ENCODE assay signal across 8 cellular contexts in genomic region chr22:37197451-37198289, GRCh38. TPM values are rescaled to one million over a fixed set of nuclear protein-coding genes. Genes with fewer than 3 reads are reported as not detected.
DNase-seq lines count a peak whose midpoint lies in the region; ATAC-seq and TF ChIP-seq lines count a peak whose summit lies in the region.

No MANE protein-coding gene starts in this region.

- intact Hi-C loops in CD4-positive, alpha-beta T cell (cut with DNase I, micrococcal nuclease) = loop anchor here (1.0 to 10.0 kb wide), 9 partner anchors 21 to 423 kb away; partner anchors contain the start of gene IFT27 (in 1 of the 2)
- intact Hi-C loops in left lung (cut with DNase I) (loop anchor here in 1 of 2 donors (2.0 kb wide), 1 partner anchor 31 kb away; no protein-coding TSS in a partner anchor), tibial artery (cut with DNase I; ENCODE audit: low total_unique reads) (no loop called here)

- ATAC-seq in CD4-positive, alpha-beta T cell (ENCODE audit: poor library complexity) = no peak
- peak; percentile 25 for ATAC-seq in left lung
- ATAC-seq in GM21515 (IDR thresholded peaks at IDR 0.05; ENCODE audit: unreplicated experiment) = no peak

- peak overlapping the region; percentile 90 for H3K27ac ChIP-seq in CD4-positive, alpha-beta T cell (ENCODE audit: low read depth, low read length)
- no peak overlapping the region for H3K27ac ChIP-seq in brain microvascular endothelial cell
- H3K27ac ChIP-seq in left lung = peak overlapping the region; percentile 89 to 95
- peak overlapping the region; percentile 84 to 87 for H3K27ac ChIP-seq in tibial artery

- in situ Hi-C loops in brain microvascular endothelial cell (cut with HindIII; ENCODE audit: low pct_ligation_motif_present, low sequenced_read_pairs) = no loop called here

- H3K4me3 ChIP-seq in brain microvascular endothelial cell (ENCODE audit: low read depth, low read length) (peak overlapping the region; percentile 67), left lung (peak overlapping the region in 1 of 2 donors; percentile 55), tibial artery (peak overlapping the region; percentile 61 to 68)

- H3K4me1 ChIP-seq in left lung (peaks cover 33 to 36% of the 10 kb centered on the region in 2 donors), tibial artery (peaks cover 7 to 34% (median 24%) of the 10 kb centered on the region in 4 donors)

- CTCF ChIA-PET in CD4-positive, alpha-beta T cell (lab: Charles Lee) = interaction anchor here (1.7 to 5.2 kb wide), 5 partner anchors 20 to 118 kb away, joined by 4 to 89 read pairs (median 29); partner anchors contain the start of gene RAC2

- no peaks in the 10 kb centered on the region for H3K9me3 ChIP-seq in CD4-positive, alpha-beta T cell (ENCODE audit: control insufficient read depth, low read length)
- no peaks in the 10 kb centered on the region for H3K9me3 ChIP-seq in left lung
- no peaks in the 10 kb centered on the region for H3K9me3 ChIP-seq in tibial artery

- peak overlapping the region; percentile 93 for H3K4me3 Mint-ChIP-seq in CD4-positive, alpha-beta T cell

- POLR2A ChIA-PET in CD4-positive, alpha-beta T cell (lab: Charles Lee) = interaction anchor here (0.7 to 6.5 kb wide), 12 partner anchors 11 to 422 kb away, joined by 3 to 64 read pairs (median 18); partner anchors contain the start of genes IFT27 and RAC2

- no peak for DNase-seq in CD4-positive, alpha-beta T cell
- peak; percentile 84 for DNase-seq in LoVo (ENCODE audit: low spot score)
- DNase-seq in brain microvascular endothelial cell = no peak
- DNase-seq in left lung = peak; percentile 81 to 82
- peak; percentile 39 to 77 for DNase-seq in tibial artery
- DNase-seq in DMS153 (lab: John Stamatoyannopoulos, UW) = no peak
- DNase-seq in DMS153 treated with DMSO at 0.1 percent for 48 hours (lab: John Stamatoyannopoulos, UW; ENCODE audit: unreplicated experiment) = no peak

- no peaks in the 10 kb centered on the region for H3K27me3 Mint-ChIP-seq in CD4-positive, alpha-beta T cell

- H3K27me3 ChIP-seq in CD4-positive, alpha-beta T cell (ENCODE audit: control insufficient read depth, insufficient read depth, low read length) = no peaks in the 10 kb centered on the region
- H3K27me3 ChIP-seq in brain microvascular endothelial cell (replicated peaks) = no peaks in the 10 kb centered on the region
- no peaks in the 10 kb centered on the region for H3K27me3 ChIP-seq in left lung
- no peaks in the 10 kb centered on the region for H3K27me3 ChIP-seq in tibial artery

- H3K4me1 Mint-ChIP-seq in CD4-positive, alpha-beta T cell (ENCODE audit: low read depth) = peaks cover 59% of the 10 kb centered on the region

- H3K36me3 ChIP-seq in brain microvascular endothelial cell (replicated peaks) (no peaks in the 10 kb centered on the region), left lung (no peaks in the 10 kb centered on the region), tibial artery (no peaks in the 10 kb centered on the region)

- no peak for TF ChIP-seq CTCF in CD4-positive, alpha-beta T cell (IDR thresholded peaks at IDR 0.05)
- TF ChIP-seq CTCF in brain microvascular endothelial cell (IDR thresholded peaks at IDR 0.05; ENCODE audit: low read depth, low read length, missing control alignments) = no peak
- no peak for TF ChIP-seq CTCF in left lung (IDR thresholded peaks at IDR 0.05)
- no peak for TF ChIP-seq CTCF in tibial artery (IDR thresholded peaks at IDR 0.05)

- peak overlapping the region; percentile 100 for H3K27ac Mint-ChIP-seq in CD4-positive, alpha-beta T cell

- no peaks in the 10 kb centered on the region for H3K9me3 Mint-ChIP-seq in CD4-positive, alpha-beta T cell

- no peaks in the 10 kb centered on the region for H3K36me3 Mint-ChIP-seq in CD4-positive, alpha-beta T cell (ENCODE audit: low read depth)

RNA-seq across cellular contexts. Expression of gene C1QTNF6, which starts 9.6 kb away (rescaled TPM):
- total RNA-seq in CD4-positive, alpha-beta T cell = 10 to 100 TPM; 11.9 to 12.1 TPM
- total RNA-seq in left lung = 10 to 100 TPM in 1 of 2 donors, 1 to 10 TPM in 1; 7.2 to 16.0 TPM

RNA-seq across cellular contexts. Expression of gene SSTR3, which starts 14.6 kb away (rescaled TPM):
- 1 to 10 TPM; 1.9 to 2.1 TPM for total RNA-seq in CD4-positive, alpha-beta T cell
- under 1 TPM in 1 of 2 donors, not detected in 1; 0.26 TPM for total RNA-seq in left lung

RNA-seq across cellular contexts. Expression of gene RAC2, which starts 46.4 kb away (rescaled TPM):
- 100 to 1,000 TPM; 174 to 180 TPM for total RNA-seq in CD4-positive, alpha-beta T cell
- 10 to 100 TPM; 40.9 to 77.2 TPM for total RNA-seq in left lung

RNA-seq across cellular contexts. Expression of gene IL2RB, which starts 48.0 kb away (rescaled TPM):
- total RNA-seq in CD4-positive, alpha-beta T cell = 10 to 100 TPM; 47.5 to 49.6 TPM
- total RNA-seq in left lung = 1 to 10 TPM; 3.7 to 7.7 TPM

Comparison
In these comparisons a context has a peak if more than half of its experiments do, and no peak if none do; other contexts are left out.
1. DNase-seq: peak in LoVo (single experiment), left lung (2 of 2) and tibial artery (2 of 2); none in CD4-positive, alpha-beta T cell (0 of 10), brain microvascular endothelial cell (single experiment), DMS153 (single experiment) and DMS153 treated with DMSO at 0.1 percent for 48 hours (single experiment).